ENCODE assay signal across 1 cellular context in the genomic region with DNA sequence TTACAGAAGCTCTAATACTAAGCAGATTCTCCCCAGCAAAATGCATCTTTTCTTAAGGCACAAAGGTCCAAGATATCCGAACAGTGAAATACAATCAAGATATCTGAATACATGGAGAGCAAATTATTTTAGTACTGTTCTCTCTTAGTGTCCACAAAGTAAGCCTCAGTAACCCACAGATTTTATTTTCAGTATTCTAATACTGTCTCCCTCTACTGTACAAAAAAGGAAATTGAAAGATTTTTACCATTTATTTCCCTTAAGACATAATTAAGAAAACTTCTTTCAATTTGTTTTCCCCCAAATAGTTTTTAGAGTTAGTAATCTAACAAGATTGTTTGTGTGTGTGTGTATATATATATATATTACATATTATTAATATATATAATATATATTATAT.
TF ChIP-seq lines count a peak whose summit lies in the region.

No MANE protein-coding gene starts in this region.

TF ChIP-seq in GM12878, 131 proteins besides CTCF, POLR2A, EP300 and RAD21:
- TF ChIP-seq FOXM1 (IDR thresholded peaks at IDR 0.05; ENCODE audit: low read depth, low read length) (no peak), NFIC (IDR thresholded peaks at IDR 0.05; ENCODE audit: low read depth, low read length) (no peak), POLR2AphosphoS2 (IDR thresholded peaks at IDR 0.05; ENCODE audit: low read depth, low read length) (no peak), ZZZ3 (IDR thresholded peaks at IDR 0.05; ENCODE audit: control insufficient read depth, insufficient read length, low read depth) (no peak), BMI1 (IDR thresholded peaks at IDR 0.05; ENCODE audit: borderline replicate concordance) (no peak), POU2F2 (IDR thresholded peaks at IDR 0.05; ENCODE audit: borderline replicate concordance, low read depth, low read length) (no peak), NBN (IDR thresholded peaks at IDR 0.05) (no peak)
- TF ChIP-seq, protein P1, sequence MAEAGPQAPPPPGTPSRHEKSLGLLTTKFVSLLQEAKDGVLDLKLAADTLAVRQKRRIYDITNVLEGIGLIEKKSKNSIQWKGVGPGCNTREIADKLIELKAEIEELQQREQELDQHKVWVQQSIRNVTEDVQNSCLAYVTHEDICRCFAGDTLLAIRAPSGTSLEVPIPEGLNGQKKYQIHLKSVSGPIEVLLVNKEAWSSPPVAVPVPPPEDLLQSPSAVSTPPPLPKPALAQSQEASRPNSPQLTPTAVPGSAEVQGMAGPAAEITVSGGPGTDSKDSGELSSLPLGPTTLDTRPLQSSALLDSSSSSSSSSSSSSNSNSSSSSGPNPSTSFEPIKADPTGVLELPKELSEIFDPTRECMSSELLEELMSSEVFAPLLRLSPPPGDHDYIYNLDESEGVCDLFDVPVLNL (IDR thresholded peaks at IDR 0.05; ENCODE audit: low read depth, low read length) = no peak
- TF ChIP-seq, protein P2, sequence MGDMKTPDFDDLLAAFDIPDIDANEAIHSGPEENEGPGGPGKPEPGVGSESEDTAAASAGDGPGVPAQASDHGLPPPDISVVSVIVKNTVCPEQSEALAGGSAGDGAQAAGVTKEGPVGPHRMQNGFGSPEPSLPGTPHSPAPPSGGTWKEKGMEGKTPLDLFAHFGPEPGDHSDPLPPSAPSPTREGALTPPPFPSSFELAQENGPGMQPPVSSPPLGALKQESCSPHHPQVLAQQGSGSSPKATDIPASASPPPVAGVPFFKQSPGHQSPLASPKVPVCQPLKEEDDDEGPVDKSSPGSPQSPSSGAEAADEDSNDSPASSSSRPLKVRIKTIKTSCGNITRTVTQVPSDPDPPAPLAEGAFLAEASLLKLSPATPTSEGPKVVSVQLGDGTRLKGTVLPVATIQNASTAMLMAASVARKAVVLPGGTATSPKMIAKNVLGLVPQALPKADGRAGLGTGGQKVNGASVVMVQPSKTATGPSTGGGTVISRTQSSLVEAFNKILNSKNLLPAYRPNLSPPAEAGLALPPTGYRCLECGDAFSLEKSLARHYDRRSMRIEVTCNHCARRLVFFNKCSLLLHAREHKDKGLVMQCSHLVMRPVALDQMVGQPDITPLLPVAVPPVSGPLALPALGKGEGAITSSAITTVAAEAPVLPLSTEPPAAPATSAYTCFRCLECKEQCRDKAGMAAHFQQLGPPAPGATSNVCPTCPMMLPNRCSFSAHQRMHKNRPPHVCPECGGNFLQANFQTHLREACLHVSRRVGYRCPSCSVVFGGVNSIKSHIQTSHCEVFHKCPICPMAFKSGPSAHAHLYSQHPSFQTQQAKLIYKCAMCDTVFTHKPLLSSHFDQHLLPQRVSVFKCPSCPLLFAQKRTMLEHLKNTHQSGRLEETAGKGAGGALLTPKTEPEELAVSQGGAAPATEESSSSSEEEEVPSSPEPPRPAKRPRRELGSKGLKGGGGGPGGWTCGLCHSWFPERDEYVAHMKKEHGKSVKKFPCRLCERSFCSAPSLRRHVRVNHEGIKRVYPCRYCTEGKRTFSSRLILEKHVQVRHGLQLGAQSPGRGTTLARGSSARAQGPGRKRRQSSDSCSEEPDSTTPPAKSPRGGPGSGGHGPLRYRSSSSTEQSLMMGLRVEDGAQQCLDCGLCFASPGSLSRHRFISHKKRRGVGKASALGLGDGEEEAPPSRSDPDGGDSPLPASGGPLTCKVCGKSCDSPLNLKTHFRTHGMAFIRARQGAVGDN (IDR thresholded peaks at IDR 0.05) = no peak
- TF ChIP-seq, protein P3, sequence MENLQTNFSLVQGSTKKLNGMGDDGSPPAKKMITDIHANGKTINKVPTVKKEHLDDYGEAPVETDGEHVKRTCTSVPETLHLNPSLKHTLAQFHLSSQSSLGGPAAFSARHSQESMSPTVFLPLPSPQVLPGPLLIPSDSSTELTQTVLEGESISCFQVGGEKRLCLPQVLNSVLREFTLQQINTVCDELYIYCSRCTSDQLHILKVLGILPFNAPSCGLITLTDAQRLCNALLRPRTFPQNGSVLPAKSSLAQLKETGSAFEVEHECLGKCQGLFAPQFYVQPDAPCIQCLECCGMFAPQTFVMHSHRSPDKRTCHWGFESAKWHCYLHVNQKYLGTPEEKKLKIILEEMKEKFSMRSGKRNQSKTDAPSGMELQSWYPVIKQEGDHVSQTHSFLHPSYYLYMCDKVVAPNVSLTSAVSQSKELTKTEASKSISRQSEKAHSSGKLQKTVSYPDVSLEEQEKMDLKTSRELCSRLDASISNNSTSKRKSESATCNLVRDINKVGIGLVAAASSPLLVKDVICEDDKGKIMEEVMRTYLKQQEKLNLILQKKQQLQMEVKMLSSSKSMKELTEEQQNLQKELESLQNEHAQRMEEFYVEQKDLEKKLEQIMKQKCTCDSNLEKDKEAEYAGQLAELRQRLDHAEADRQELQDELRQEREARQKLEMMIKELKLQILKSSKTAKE (IDR thresholded peaks at IDR 0.05; ENCODE audit: low read depth, poor library complexity, severe bottlenecking) = no peak
- TF ChIP-seq, protein P4, sequence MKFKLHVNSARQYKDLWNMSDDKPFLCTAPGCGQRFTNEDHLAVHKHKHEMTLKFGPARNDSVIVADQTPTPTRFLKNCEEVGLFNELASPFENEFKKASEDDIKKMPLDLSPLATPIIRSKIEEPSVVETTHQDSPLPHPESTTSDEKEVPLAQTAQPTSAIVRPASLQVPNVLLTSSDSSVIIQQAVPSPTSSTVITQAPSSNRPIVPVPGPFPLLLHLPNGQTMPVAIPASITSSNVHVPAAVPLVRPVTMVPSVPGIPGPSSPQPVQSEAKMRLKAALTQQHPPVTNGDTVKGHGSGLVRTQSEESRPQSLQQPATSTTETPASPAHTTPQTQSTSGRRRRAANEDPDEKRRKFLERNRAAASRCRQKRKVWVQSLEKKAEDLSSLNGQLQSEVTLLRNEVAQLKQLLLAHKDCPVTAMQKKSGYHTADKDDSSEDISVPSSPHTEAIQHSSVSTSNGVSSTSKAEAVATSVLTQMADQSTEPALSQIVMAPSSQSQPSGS (IDR thresholded peaks at IDR 0.05; ENCODE audit: low read length) = no peak
- TF ChIP-seq, protein P5, sequence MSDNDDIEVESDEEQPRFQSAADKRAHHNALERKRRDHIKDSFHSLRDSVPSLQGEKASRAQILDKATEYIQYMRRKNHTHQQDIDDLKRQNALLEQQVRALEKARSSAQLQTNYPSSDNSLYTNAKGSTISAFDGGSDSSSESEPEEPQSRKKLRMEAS (IDR thresholded peaks at IDR 0.05; ENCODE audit: low read depth, low read length) = no peak
